8 cellular contexts compared by ENCODE assay signal in the genomic region with DNA sequence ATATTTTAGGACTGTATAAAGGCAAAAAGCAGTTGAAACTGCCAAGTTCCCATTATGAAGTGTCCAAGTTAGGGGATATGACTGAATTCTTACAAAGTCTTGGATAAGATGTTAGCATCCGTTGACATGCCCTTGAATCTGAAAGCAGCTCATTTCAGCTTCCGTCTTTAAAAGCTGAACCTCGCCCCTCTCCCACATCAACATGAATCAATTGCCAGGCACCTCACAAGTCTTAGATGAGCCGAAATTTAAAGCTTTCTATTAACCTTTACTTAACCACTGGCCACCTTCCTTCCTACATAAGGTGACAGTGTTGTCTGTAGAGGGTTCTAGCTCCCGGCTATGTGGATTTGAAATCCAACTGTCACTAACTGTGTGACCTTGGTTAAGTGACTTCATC. TPM values are rescaled to one million over a fixed set of nuclear protein-coding genes. Genes with fewer than 3 reads are reported as not detected.
DNase-seq lines count a peak whose midpoint lies in the region; ATAC-seq and TF ChIP-seq lines count a peak whose summit lies in the region.

No MANE protein-coding gene starts in this region.

- H3K4me1 ChIP-seq in CD8-positive, alpha-beta T cell (ENCODE audit: insufficient read depth, low read length), result peaks cover 44% of the 10 kb centered on the region
- no peaks in the 10 kb centered on the region for H3K4me1 ChIP-seq in MM.1S (ENCODE audit: low read length)
- peaks cover 47% of the 10 kb centered on the region for H3K4me1 ChIP-seq in mononuclear cell (ENCODE audit: insufficient read depth, low read length)

- peak overlapping the region; percentile 79 for H3K4me2 ChIP-seq in MM.1S (ENCODE audit: low read depth, low read length)

- H3K79me2 ChIP-seq in MM.1S (ENCODE audit: low read length), result peaks cover 62% of the 10 kb centered on the region

- peaks cover 25% of the 10 kb centered on the region for H4K20me1 ChIP-seq in MM.1S (ENCODE audit: insufficient read depth, low read length)

- H3K9me2 ChIP-seq in MM.1S (replicated peaks; ENCODE audit: insufficient read depth, low read length), result no peaks in the 10 kb centered on the region

- H3K27me3 ChIP-seq in CD8-positive, alpha-beta T cell (ENCODE audit: insufficient read depth, low read length), result no peaks in the 10 kb centered on the region
- no peaks in the 10 kb centered on the region for H3K27me3 ChIP-seq in MM.1S (replicated peaks; ENCODE audit: insufficient read depth, low read length)
- no peaks in the 10 kb centered on the region for H3K27me3 ChIP-seq in mononuclear cell (ENCODE audit: insufficient read depth, low read length)

- H3K4me3 ChIP-seq in CD8-positive, alpha-beta T cell (ENCODE audit: low read depth, low read length), result peak overlapping the region; percentile 52
- H3K4me3 ChIP-seq in MM.1S (ENCODE audit: low read length) (peak overlapping the region; percentile 81), cardiac fibroblast (replicated peaks in 1 of 2; ENCODE audit: low read depth in 2 of 2, low read length in 2 of 2) (peak overlapping the region; percentile 86 to 90), mononuclear cell (ENCODE audit: low read length) (peak overlapping the region; percentile 96)

- H3K36me3 Mint-ChIP-seq in CD8-positive, alpha-beta T cell, result peaks cover 14% of the 10 kb centered on the region

- no peaks in the 10 kb centered on the region for H3K36me3 ChIP-seq in CD8-positive, alpha-beta T cell (ENCODE audit: insufficient read depth, low read length)
- H3K36me3 ChIP-seq in MM.1S (replicated peaks; ENCODE audit: insufficient read depth, low read length), result no peaks in the 10 kb centered on the region

- intact Hi-C loops in CD8-positive, alpha-beta T cell (cut with DNase I, micrococcal nuclease), result loop anchor here (5.0 to 10.0 kb wide), 12 partner anchors 79 to 1663 kb away; partner anchors contain the start of genes IFT81 (in 2 of the 2), ATP2A2 (in 1 of the 2), ATXN2 (in 1 of the 2) and FAM222A (in 1 of the 2)

- H3F3A ChIP-seq in MM.1S (ENCODE audit: insufficient read depth, low read length), result no peaks in the 10 kb centered on the region

- no peak for TF ChIP-seq CTCF in CD8-positive, alpha-beta T cell (IDR thresholded peaks at IDR 0.05)
- TF ChIP-seq CTCF in MM.1S (IDR thresholded peaks at IDR 0.05; ENCODE audit: low read length), result no peak
- TF ChIP-seq CTCF in cardiac fibroblast (IDR thresholded peaks at IDR 0.05; ENCODE audit: low read depth, low read length), result no peak

- POLR2A ChIA-PET in CD8-positive, alpha-beta T cell (lab: Charles Lee), result interaction anchor here (0.6 to 2.4 kb wide), 5 partner anchors 10 to 372 kb away, joined by 3 to 8 read pairs (median 3); partner anchors contain the start of genes RAD9B, TCTN1 and VPS29

- peak overlapping the region; percentile 88; the same call in 1 of the 2 replicates for H3K9ac ChIP-seq in MM.1S (ENCODE audit: low read length)

- H3K27ac Mint-ChIP-seq in CD8-positive, alpha-beta T cell, result peak overlapping the region; percentile 97

- CTCF ChIA-PET in CD8-positive, alpha-beta T cell (lab: Charles Lee), result interaction anchor here (0.7 to 2.0 kb wide), 3 partner anchors 42 to 139 kb away, joined by 3 to 6 read pairs (median 3); no protein-coding TSS in a partner anchor

- H3K9me3 ChIP-seq in CD8-positive, alpha-beta T cell (ENCODE audit: low read length), result no peaks in the 10 kb centered on the region
- H3K9me3 ChIP-seq in MM.1S (replicated peaks; ENCODE audit: insufficient read depth, low read length), result no peaks in the 10 kb centered on the region
- H3K9me3 ChIP-seq in mononuclear cell (ENCODE audit: low read depth, low read length), result no peaks in the 10 kb centered on the region

- peak overlapping the region; percentile 69 for H3K27ac ChIP-seq in CD8-positive, alpha-beta T cell (ENCODE audit: low read depth, low read length)
- no peak overlapping the region; the same call in 1 of the 2 replicates for H3K27ac ChIP-seq in MM.1S (ENCODE audit: low read length)

- H3K4me1 Mint-ChIP-seq in CD8-positive, alpha-beta T cell (ENCODE audit: low read depth), result peaks cover 51% of the 10 kb centered on the region

- H3K27me3 Mint-ChIP-seq in CD8-positive, alpha-beta T cell (ENCODE audit: low read depth), result no peaks in the 10 kb centered on the region

- peak overlapping the region; percentile 99 for H3K4me3 Mint-ChIP-seq in CD8-positive, alpha-beta T cell

- ATAC-seq in CD8-positive, alpha-beta T cell, result no peak
- no peak for ATAC-seq in GM18870 (IDR thresholded peaks at IDR 0.05; ENCODE audit: unreplicated experiment)

- H3K9me3 Mint-ChIP-seq in CD8-positive, alpha-beta T cell, result no peaks in the 10 kb centered on the region

- H2AFZ ChIP-seq in MM.1S (ENCODE audit: low read length), result no peak overlapping the region

- peak in 2 of 7 experiments; percentile 33 to 48 for DNase-seq in CD8-positive, alpha-beta T cell
- DNase-seq in MM.1S, result no peak
- DNase-seq in cardiac fibroblast (ENCODE audit: low read depth in 2 of 2), result peak in 1 of 2 donors; percentile 18
- no peak for DNase-seq in DMS153 treated with DMSO at 0.1 percent for 48 hours (lab: John Stamatoyannopoulos, UW; ENCODE audit: unreplicated experiment)
- no peak for DNase-seq in SW480 (ENCODE audit: low spot score)
- no peak for DNase-seq in anterior cingulate cortex (lab: John Stamatoyannopoulos, UW)

RNA-seq across cellular contexts. Expression of gene PPP1CC, which starts 1.3 kb away (rescaled TPM):
- 100 to 1,000 TPM; 147 to 158 TPM for total RNA-seq in CD8-positive, alpha-beta T cell
- 158 TPM for total RNA-seq in mononuclear cell

RNA-seq across cellular contexts. Expression of gene HVCN1, which starts 52.5 kb away (rescaled TPM):
- total RNA-seq in CD8-positive, alpha-beta T cell, result 1 to 10 TPM; 3.0 to 3.8 TPM
- 18.5 TPM for total RNA-seq in mononuclear cell
